ENCODE assay signal across 1 cellular context in genomic region chr21:14699433-14700410, GRCh38.
TF ChIP-seq lines count a peak whose summit lies in the region.

No MANE protein-coding gene starts in this region.

TF ChIP-seq in K562, 482 proteins besides CTCF, POLR2A, EP300 and RAD21 (continued from another document and continues in another):
- no peak for TF ChIP-seq CHD7 (IDR thresholded peaks at IDR 0.05; ENCODE audit: low read depth, low read length)
- TF ChIP-seq, protein P1, sequence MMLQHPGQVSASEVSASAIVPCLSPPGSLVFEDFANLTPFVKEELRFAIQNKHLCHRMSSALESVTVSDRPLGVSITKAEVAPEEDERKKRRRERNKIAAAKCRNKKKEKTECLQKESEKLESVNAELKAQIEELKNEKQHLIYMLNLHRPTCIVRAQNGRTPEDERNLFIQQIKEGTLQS (IDR thresholded peaks at IDR 0.05) = no peak
- TF ChIP-seq, protein P1 (CRISPR knock-in tag; conservative IDR thresholded peaks at IDR 0.05) = no peak
- TF ChIP-seq RREB1 (CRISPR knock-in tag; IDR thresholded peaks at IDR 0.05) = no peak
- TF ChIP-seq GATA2 (CRISPR knock-in tag; IDR thresholded peaks at IDR 0.05) = no peak
- TF ChIP-seq, protein P2, sequence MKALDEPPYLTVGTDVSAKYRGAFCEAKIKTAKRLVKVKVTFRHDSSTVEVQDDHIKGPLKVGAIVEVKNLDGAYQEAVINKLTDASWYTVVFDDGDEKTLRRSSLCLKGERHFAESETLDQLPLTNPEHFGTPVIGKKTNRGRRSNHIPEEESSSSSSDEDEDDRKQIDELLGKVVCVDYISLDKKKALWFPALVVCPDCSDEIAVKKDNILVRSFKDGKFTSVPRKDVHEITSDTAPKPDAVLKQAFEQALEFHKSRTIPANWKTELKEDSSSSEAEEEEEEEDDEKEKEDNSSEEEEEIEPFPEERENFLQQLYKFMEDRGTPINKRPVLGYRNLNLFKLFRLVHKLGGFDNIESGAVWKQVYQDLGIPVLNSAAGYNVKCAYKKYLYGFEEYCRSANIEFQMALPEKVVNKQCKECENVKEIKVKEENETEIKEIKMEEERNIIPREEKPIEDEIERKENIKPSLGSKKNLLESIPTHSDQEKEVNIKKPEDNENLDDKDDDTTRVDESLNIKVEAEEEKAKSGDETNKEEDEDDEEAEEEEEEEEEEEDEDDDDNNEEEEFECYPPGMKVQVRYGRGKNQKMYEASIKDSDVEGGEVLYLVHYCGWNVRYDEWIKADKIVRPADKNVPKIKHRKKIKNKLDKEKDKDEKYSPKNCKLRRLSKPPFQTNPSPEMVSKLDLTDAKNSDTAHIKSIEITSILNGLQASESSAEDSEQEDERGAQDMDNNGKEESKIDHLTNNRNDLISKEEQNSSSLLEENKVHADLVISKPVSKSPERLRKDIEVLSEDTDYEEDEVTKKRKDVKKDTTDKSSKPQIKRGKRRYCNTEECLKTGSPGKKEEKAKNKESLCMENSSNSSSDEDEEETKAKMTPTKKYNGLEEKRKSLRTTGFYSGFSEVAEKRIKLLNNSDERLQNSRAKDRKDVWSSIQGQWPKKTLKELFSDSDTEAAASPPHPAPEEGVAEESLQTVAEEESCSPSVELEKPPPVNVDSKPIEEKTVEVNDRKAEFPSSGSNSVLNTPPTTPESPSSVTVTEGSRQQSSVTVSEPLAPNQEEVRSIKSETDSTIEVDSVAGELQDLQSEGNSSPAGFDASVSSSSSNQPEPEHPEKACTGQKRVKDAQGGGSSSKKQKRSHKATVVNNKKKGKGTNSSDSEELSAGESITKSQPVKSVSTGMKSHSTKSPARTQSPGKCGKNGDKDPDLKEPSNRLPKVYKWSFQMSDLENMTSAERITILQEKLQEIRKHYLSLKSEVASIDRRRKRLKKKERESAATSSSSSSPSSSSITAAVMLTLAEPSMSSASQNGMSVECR (CRISPR knock-in tag; IDR thresholded peaks at IDR 0.05) = no peak
- TF ChIP-seq, protein P3, sequence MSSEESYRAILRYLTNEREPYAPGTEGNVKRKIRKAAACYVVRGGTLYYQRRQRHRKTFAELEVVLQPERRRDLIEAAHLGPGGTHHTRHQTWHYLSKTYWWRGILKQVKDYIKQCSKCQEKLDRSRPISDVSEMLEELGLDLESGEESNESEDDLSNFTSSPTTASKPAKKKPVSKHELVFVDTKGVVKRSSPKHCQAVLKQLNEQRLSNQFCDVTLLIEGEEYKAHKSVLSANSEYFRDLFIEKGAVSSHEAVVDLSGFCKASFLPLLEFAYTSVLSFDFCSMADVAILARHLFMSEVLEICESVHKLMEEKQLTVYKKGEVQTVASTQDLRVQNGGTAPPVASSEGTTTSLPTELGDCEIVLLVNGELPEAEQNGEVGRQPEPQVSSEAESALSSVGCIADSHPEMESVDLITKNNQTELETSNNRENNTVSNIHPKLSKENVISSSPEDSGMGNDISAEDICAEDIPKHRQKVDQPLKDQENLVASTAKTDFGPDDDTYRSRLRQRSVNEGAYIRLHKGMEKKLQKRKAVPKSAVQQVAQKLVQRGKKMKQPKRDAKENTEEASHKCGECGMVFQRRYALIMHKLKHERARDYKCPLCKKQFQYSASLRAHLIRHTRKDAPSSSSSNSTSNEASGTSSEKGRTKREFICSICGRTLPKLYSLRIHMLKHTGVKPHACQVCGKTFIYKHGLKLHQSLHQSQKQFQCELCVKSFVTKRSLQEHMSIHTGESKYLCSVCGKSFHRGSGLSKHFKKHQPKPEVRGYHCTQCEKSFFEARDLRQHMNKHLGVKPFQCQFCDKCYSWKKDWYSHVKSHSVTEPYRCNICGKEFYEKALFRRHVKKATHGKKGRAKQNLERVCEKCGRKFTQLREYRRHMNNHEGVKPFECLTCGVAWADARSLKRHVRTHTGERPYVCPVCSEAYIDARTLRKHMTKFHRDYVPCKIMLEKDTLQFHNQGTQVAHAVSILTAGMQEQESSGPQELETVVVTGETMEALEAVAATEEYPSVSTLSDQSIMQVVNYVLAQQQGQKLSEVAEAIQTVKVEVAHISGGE (CRISPR knock-in tag; IDR thresholded peaks at IDR 0.05) = no peak
- TF ChIP-seq SMARCA5 (IDR thresholded peaks at IDR 0.05) = no peak
- no peak for TF ChIP-seq GTF2A2 (tag; IDR thresholded peaks at IDR 0.05)
- no peak for TF ChIP-seq PHF21A (IDR thresholded peaks at IDR 0.05; ENCODE audit: borderline replicate concordance, low read depth)
- TF ChIP-seq HES1 (IDR thresholded peaks at IDR 0.05; ENCODE audit: low read depth) = no peak
- TF ChIP-seq ZNF316 (IDR thresholded peaks at IDR 0.05) = peak; percentile 36; the same call in 1 of the 2 replicates
- no peak for TF ChIP-seq PBX2 (CRISPR knock-in tag; IDR thresholded peaks at IDR 0.05; ENCODE audit: low read depth)
- TF ChIP-seq PBX2 (tag; conservative IDR thresholded peaks at IDR 0.05; ENCODE audit: low read depth) = no peak
